In the genomic region with DNA sequence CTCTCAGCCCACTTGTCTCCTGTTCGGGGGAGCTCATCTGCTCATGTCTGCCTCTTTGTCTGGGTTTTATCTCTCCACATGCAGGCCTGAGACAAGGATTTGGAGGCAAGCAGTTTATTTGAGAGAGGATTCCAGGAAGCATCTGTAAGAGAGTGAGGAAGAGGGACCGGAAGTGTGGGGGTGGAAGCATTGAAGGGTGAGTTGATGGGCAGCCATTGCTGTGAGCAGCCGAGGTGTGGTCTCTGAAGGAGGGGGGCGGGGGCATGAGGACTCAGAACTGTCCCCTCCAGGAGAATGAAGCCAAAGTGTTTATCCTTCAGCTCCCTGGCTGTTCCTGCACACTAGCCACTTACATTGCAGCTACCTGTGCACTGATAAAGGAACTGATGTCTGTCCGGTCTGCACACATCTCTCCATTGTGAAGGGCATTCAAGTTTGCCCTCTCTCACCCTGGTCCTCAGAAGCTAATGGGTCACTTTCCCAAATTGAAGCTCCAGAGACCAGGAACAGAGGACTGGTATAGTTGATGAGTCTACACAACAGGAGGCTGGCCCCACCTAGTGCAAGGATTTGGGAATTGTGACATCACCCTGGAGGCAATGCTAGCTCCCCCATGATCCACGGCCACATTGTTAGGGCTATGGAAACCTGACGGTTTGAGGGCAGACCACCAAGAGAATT, we compare ENCODE assay signal across 1 cellular context.
TF ChIP-seq lines count a peak whose summit lies in the region.

No MANE protein-coding gene starts in this region.

TF ChIP-seq in SK-N-SH treated with all-trans-retinoic acid at 6 μM for 48 hours, 23 proteins besides CTCF, POLR2A, EP300 and RAD21 (continued from another document):
- TF ChIP-seq POU6F1 (CRISPR knock-in tag; IDR thresholded peaks at IDR 0.05; ENCODE audit: borderline replicate concordance, low read depth): no peak
- TF ChIP-seq ZC3H10 (CRISPR knock-in tag; IDR thresholded peaks at IDR 0.05): no peak
- TF ChIP-seq, protein P1, sequence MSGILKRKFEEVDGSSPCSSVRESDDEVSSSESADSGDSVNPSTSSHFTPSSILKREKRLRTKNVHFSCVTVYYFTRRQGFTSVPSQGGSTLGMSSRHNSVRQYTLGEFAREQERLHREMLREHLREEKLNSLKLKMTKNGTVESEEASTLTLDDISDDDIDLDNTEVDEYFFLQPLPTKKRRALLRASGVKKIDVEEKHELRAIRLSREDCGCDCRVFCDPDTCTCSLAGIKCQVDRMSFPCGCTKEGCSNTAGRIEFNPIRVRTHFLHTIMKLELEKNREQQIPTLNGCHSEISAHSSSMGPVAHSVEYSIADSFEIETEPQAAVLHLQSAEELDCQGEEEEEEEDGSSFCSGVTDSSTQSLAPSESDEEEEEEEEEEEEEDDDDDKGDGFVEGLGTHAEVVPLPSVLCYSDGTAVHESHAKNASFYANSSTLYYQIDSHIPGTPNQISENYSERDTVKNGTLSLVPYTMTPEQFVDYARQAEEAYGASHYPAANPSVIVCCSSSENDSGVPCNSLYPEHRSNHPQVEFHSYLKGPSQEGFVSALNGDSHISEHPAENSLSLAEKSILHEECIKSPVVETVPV (CRISPR knock-in tag; IDR thresholded peaks at IDR 0.05): no peak
- no peak for TF ChIP-seq ZNF565 (CRISPR knock-in tag; conservative IDR thresholded peaks at IDR 0.05; ENCODE audit: low read depth)
- TF ChIP-seq ESRRG (CRISPR knock-in tag; IDR thresholded peaks at IDR 0.05): no peak
- TF ChIP-seq, protein P2, sequence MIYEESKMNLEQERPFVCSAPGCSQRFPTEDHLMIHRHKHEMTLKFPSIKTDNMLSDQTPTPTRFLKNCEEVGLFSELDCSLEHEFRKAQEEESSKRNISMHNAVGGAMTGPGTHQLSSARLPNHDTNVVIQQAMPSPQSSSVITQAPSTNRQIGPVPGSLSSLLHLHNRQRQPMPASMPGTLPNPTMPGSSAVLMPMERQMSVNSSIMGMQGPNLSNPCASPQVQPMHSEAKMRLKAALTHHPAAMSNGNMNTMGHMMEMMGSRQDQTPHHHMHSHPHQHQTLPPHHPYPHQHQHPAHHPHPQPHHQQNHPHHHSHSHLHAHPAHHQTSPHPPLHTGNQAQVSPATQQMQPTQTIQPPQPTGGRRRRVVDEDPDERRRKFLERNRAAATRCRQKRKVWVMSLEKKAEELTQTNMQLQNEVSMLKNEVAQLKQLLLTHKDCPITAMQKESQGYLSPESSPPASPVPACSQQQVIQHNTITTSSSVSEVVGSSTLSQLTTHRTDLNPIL (CRISPR knock-in tag; IDR thresholded peaks at IDR 0.05; ENCODE audit: low read depth): no peak
- TF ChIP-seq GLIS3 (CRISPR knock-in tag; IDR thresholded peaks at IDR 0.05): no peak
- TF ChIP-seq BACH2 (CRISPR knock-in tag; IDR thresholded peaks at IDR 0.05; ENCODE audit: borderline replicate concordance): no peak
- no peak for TF ChIP-seq ZFP3 (CRISPR knock-in tag; IDR thresholded peaks at IDR 0.05)
